ENCODE assay signal across 30 cellular contexts in the genomic region with DNA sequence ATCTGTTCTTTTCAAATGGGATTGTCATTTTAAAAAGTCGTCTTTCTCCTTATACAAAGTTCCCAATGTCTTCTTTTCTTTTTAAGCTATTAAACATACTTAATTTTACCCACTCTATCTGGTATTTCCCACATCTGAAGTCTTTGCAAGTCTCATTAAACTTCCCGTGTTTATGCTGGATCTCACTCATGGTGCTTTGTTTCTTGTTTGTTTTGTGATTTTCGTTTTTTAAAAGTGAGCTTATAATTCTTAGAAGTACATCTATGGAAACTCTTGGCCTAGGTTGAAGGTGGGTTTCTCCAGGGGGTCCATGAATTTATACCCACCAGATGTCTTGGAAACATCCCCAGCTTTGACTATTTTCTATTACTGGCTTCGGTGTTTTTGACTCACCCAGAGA.
"Had no signal": no experiment of that assay in that cellular context is flagged by ENCODE, and none has a peak within 500 bp of the region (broad histone marks: within the 10 kb centered on the region; RNA-seq: fewer than 3 reads in every experiment).

No MANE protein-coding gene starts in this region.

- H3K9me3 Mint-ChIP-seq: effector memory CD8-positive, alpha-beta T cell; endodermal cell had no signal

- H3K4me1 ChIP-seq: colonic mucosa, foreskin keratinocyte had no signal

- H3K4me3 Mint-ChIP-seq: dendritic cell treated with granulocyte-macrophage colony-stimulating factor and Interleukin-4, amounts not matched to agents 40 ng/mL and 50 ng/mL, for 4 days; effector memory CD8-positive, alpha-beta T cell; endodermal cell had no signal

- DNase-seq: colonic mucosa; cortex of kidney; dermis blood vessel endothelial cell; dorsolateral prefrontal cortex; effector CD4-positive, alpha-beta T cell; effector CD8-positive, alpha-beta T cell; effector memory CD4-positive, alpha-beta T cell; effector memory CD8-positive, alpha-beta T cell; erythroblast; esophagus squamous epithelium; foreskin fibroblast; foreskin keratinocyte; foreskin melanocyte; gastrocnemius medialis; glutamatergic neuron; head of caudate nucleus; heart left ventricle; heart right ventricle; hippocampal formation had no signal

- H3K79me2 ChIP-seq: hepatocyte had no signal

- H2AFZ ChIP-seq: hepatocyte had no signal

- H3K4me2 ChIP-seq: hepatocyte had no signal

- FAIRE-seq: endometrium, endothelial cell of umbilical vein, frontal cortex had no signal

- H3K27ac Mint-ChIP-seq: dendritic cell treated with granulocyte-macrophage colony-stimulating factor and Interleukin-4, amounts not matched to agents 40 ng/mL and 50 ng/mL, for 4 days; endodermal cell had no signal

- H3K9me3 ChIP-seq: colonic mucosa, esophagus muscularis mucosa, esophagus squamous epithelium, gastrocnemius medialis had no signal

- ATAC-seq: effector memory CD8-positive, alpha-beta T cell; esophagus mucosa; foreskin keratinocyte; gastrocnemius medialis; gastroesophageal sphincter; heart left ventricle; heart right ventricle had no signal

- H3K27ac ChIP-seq: colonic mucosa, dorsolateral prefrontal cortex, epithelial cell of prostate, esophagus muscularis mucosa, esophagus squamous epithelium, foreskin keratinocyte, gastroesophageal sphincter, heart right ventricle, hepatocyte had no signal

- H3K4me1 Mint-ChIP-seq: endodermal cell had no signal

- H3K4me3 ChIP-seq: colonic mucosa, coronary artery, dorsolateral prefrontal cortex, esophagus muscularis mucosa, esophagus squamous epithelium, gastrocnemius medialis, gastroesophageal sphincter, heart left ventricle, heart right ventricle, hepatocyte had no signal

- H3K36me3 ChIP-seq: colonic mucosa, esophagus squamous epithelium, gastrocnemius medialis had no signal

- H3K27me3 Mint-ChIP-seq: dendritic cell treated with granulocyte-macrophage colony-stimulating factor and Interleukin-4, amounts not matched to agents 40 ng/mL and 50 ng/mL, for 4 days; effector memory CD8-positive, alpha-beta T cell had no signal

- H3K27me3 ChIP-seq: colonic mucosa, dorsolateral prefrontal cortex, esophagus muscularis mucosa, esophagus squamous epithelium, foreskin keratinocyte, gastrocnemius medialis, gastroesophageal sphincter, heart left ventricle, heart right ventricle, hepatocyte had no signal
